In the genomic region with DNA sequence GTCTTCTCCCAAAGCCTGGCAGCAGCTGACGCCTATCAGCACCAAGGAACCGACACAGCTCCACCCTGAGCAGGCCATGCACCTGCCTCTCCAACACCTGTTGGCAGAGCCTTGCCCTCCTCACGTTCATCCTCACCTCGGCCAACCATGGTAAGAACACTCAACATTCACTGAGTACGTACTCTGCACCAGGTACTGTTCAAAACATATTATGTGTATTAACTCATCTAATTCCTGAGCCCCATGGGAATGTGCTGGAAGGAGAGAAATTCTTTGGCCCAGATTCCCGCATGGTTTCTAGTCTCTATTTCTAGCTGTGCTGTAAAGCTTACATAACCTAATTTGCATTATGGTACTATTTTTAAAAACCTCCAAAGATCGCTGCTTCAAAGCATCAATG, we compare ENCODE assay signal across 19 cellular contexts.
DNase-seq lines count a peak whose midpoint lies in the region; ATAC-seq and TF ChIP-seq lines count a peak whose summit lies in the region.
"Had no signal": no experiment of that assay in that cellular context is flagged by ENCODE, and none has a peak within 500 bp of the region (broad histone marks: within the 10 kb centered on the region; RNA-seq: fewer than 3 reads in every experiment).

No MANE protein-coding gene starts in this region.

- no peak overlapping the region for H2AFZ ChIP-seq in PC-9

- ATAC-seq in lower lobe of right lung, result peak; percentile 87 to 88
- ATAC-seq in T-helper 17 cell, result no peak
- ATAC-seq: activated CD8-positive, alpha-beta T cell treated with anti-CD3 and anti-CD28 coated beads, Interleukin-2, amount 10 ng/mL, durations not matched to agents 7 days and 5 days; activated naive CD8-positive, alpha-beta T cell treated with anti-CD3 and anti-CD28 coated beads, Interleukin-2, amount 50 U/mL, for 24 hours; naive thymus-derived CD8-positive, alpha-beta T cell had no signal

- H4K20me1 ChIP-seq in PC-9 (ENCODE audit: insufficient read depth), result no peaks in the 10 kb centered on the region

- H3K79me2 ChIP-seq in PC-9 (ENCODE audit: low read depth), result no peaks in the 10 kb centered on the region

- no peak overlapping the region for H3K27ac Mint-ChIP-seq in T-helper 17 cell
- H3K27ac Mint-ChIP-seq: activated CD8-positive, alpha-beta T cell treated with anti-CD3 and anti-CD28 coated beads, Interleukin-2, amount 10 ng/mL, durations not matched to agents 7 days and 5 days; activated naive CD8-positive, alpha-beta T cell treated with anti-CD3 and anti-CD28 coated beads, Interleukin-2, amount 50 U/mL, for 24 hours; activated T-helper 1 cell treated with anti-CD3 and anti-CD28 coated beads, Interleukin-12 subunit alpha, Interleukin-12 subunit beta, Interleukin-2, Interleukin-4 antibody, amounts not matched to agents 30 ng/mL and 10 ng/mL and 1 ng/mL, durations not matched to agents 14 hours and 24 hours and 36 hours; CD14-positive monocyte had no signal

- intact Hi-C loops in lower lobe of right lung (cut with DNase I) (no loop called here), PC-9 (cut with micrococcal nuclease; ENCODE audit: unreplicated experiment) (no loop called here)

- no peak for TF ChIP-seq CTCF in lower lobe of right lung (IDR thresholded peaks at IDR 0.05)
- no peak for TF ChIP-seq CTCF in PC-9 (conservative IDR thresholded peaks at IDR 0.05)

- H3K4me2 ChIP-seq in PC-9, result no peak overlapping the region

- CTCF ChIA-PET in PC-9 (lab: Charles Lee), result no interaction called here

- H3K27me3 ChIP-seq in lower lobe of right lung (ENCODE audit: low read depth) (no peaks in the 10 kb centered on the region), stomach smooth muscle (ENCODE audit: control insufficient read depth in 1 of 2, insufficient read depth in 2 of 2, low read length in 2 of 2) (no peaks in the 10 kb centered on the region), PC-9 (ENCODE audit: insufficient read depth, low read depth) (no peaks in the 10 kb centered on the region)

- H3K36me3 ChIP-seq in lower lobe of right lung (peaks cover 3% of the 10 kb centered on the region), stomach smooth muscle (ENCODE audit: control insufficient read depth in 2 of 2, insufficient read depth in 2 of 2, low read length in 2 of 2) (no peaks in the 10 kb centered on the region), PC-9 (ENCODE audit: low read depth) (no peaks in the 10 kb centered on the region)
- H3K36me3 ChIP-seq: prostate gland had no signal

- H3K4me1 Mint-ChIP-seq in T-helper 17 cell, result peaks cover 2% of the 10 kb centered on the region
- H3K4me1 Mint-ChIP-seq: CD14-positive monocyte had no signal

- no TSS peak for BruUV-seq in PC-9 (replicated peaks; lab: Mats Ljungman, UMichigan)

- H3K9me3 ChIP-seq in lower lobe of right lung (no peaks in the 10 kb centered on the region), stomach smooth muscle (ENCODE audit: control insufficient read depth in 2 of 2, low read length in 2 of 2) (no peaks in the 10 kb centered on the region), PC-9 (ENCODE audit: insufficient read depth, low read depth) (no peaks in the 10 kb centered on the region), T-helper 17 cell (ENCODE audit: control insufficient read depth, low read length, poor library complexity, severe bottlenecking) (no peaks in the 10 kb centered on the region)
- H3K9me3 ChIP-seq: prostate gland had no signal

- H3K27ac ChIP-seq in caudate nucleus (ENCODE audit: low read depth, low read length) (peak overlapping the region; percentile 81), lower lobe of right lung (no peak overlapping the region), stomach smooth muscle (ENCODE audit: low read length) (peak overlapping the region; percentile 31), PC-9 (no peak overlapping the region)
- H3K27ac ChIP-seq: prostate gland, WERI-Rb-1 had no signal

- H3K9me2 ChIP-seq in PC-9 (ENCODE audit: insufficient read depth), result no peaks in the 10 kb centered on the region

- no peak overlapping the region for H3K9ac ChIP-seq in stomach smooth muscle (ENCODE audit: low read length in 2 of 2)

- H3K36me3 Mint-ChIP-seq in T-helper 17 cell (ENCODE audit: low read depth), result peaks cover 2% of the 10 kb centered on the region

- no peak overlapping the region for H3K4me3 Mint-ChIP-seq in T-helper 17 cell
- H3K4me3 Mint-ChIP-seq: activated CD8-positive, alpha-beta T cell treated with anti-CD3 and anti-CD28 coated beads, Interleukin-2, amount 10 ng/mL, durations not matched to agents 7 days and 5 days; activated naive CD8-positive, alpha-beta T cell treated with anti-CD3 and anti-CD28 coated beads, Interleukin-2, amount 50 U/mL, for 24 hours; activated T-helper 1 cell treated with anti-CD3 and anti-CD28 coated beads, Interleukin-12 subunit alpha, Interleukin-12 subunit beta, Interleukin-2, Interleukin-4 antibody, amounts not matched to agents 30 ng/mL and 10 ng/mL and 1 ng/mL, durations not matched to agents 14 hours and 24 hours and 36 hours; CD14-positive monocyte; naive thymus-derived CD8-positive, alpha-beta T cell had no signal

- DNase-seq in NCI-H2107 treated with DMSO at 0.1 percent for 48 hours (lab: John Stamatoyannopoulos, UW; ENCODE audit: unreplicated experiment), result peak; percentile 15
- DNase-seq in NCI-H2107 (lab: John Stamatoyannopoulos, UW), result no peak
- DNase-seq in caudate nucleus (lab: John Stamatoyannopoulos, UW), result peak in 12 of 61 donors; percentile 17 to 76 (median 32)
- DNase-seq in lower lobe of right lung, result peak; percentile 66
- no peak for DNase-seq in globus pallidus (ENCODE audit: low spot score)
- DNase-seq in PC-9, result no peak
- no peak for DNase-seq in T-helper 17 cell
- DNase-seq: activated CD8-positive, alpha-beta T cell treated with anti-CD3 and anti-CD28 coated beads, Interleukin-2, amount 10 ng/mL, durations not matched to agents 7 days and 5 days; activated naive CD8-positive, alpha-beta T cell treated with anti-CD3 and anti-CD28 coated beads, Interleukin-2, amount 50 U/mL, for 24 hours; DMS 273 treated with DMSO at 0.1 percent for 48 hours; HCEC 1CT; naive thymus-derived CD8-positive, alpha-beta T cell; NCI-H1105; stimulated activated naive CD4-positive, alpha-beta T cell; WERI-Rb-1 had no signal

- H3K4me3 ChIP-seq in lower lobe of right lung (no peak overlapping the region), stomach smooth muscle (ENCODE audit: low read length in 2 of 2) (no peak overlapping the region), PC-9 (no peak overlapping the region)
- H3K4me3 ChIP-seq: prostate gland had no signal

- H3F3A ChIP-seq in PC-9 (ENCODE audit: insufficient read depth, low read depth), result no peaks in the 10 kb centered on the region

- H3K4me1 ChIP-seq in lower lobe of right lung, result no peaks in the 10 kb centered on the region
- H3K4me1 ChIP-seq in stomach smooth muscle (ENCODE audit: control insufficient read depth, insufficient read depth, low read length), result peaks cover 36% of the 10 kb centered on the region
- H3K4me1 ChIP-seq in PC-9 (replicated peaks; ENCODE audit: insufficient read depth), result no peaks in the 10 kb centered on the region
- H3K4me1 ChIP-seq: prostate gland had no signal

- no peaks in the 10 kb centered on the region for H3K27me3 Mint-ChIP-seq in T-helper 17 cell
- H3K27me3 Mint-ChIP-seq: activated naive CD8-positive, alpha-beta T cell treated with anti-CD3 and anti-CD28 coated beads, Interleukin-2, amount 50 U/mL, for 24 hours; naive thymus-derived CD8-positive, alpha-beta T cell had no signal

- POLR2A ChIA-PET in PC-9 (lab: Charles Lee; ENCODE audit: unreplicated experiment), result no interaction called here

Comparison
In these comparisons a context has a peak if more than half of its experiments do, and no peak if none do; other contexts are left out.
1. DNase-seq: peak in NCI-H2107 treated with DMSO at 0.1 percent for 48 hours (single experiment) and lower lobe of right lung (single experiment); none in NCI-H2107 (single experiment), globus pallidus (single experiment), PC-9 (0 of 2) and T-helper 17 cell (0 of 3).
2. H3K27ac ChIP-seq: peak in caudate nucleus (single experiment) and stomach smooth muscle (single experiment); none in lower lobe of right lung (single experiment) and PC-9 (single experiment).